Comparison of ENCODE assay signal across 24 cellular contexts in genomic region chr18:54100466-54100865, GRCh38.
DNase-seq lines count a peak whose midpoint lies in the region; ATAC-seq and TF ChIP-seq lines count a peak whose summit lies in the region.
"Had no signal": no experiment of that assay in that cellular context is flagged by ENCODE, and none has a peak within 500 bp of the region (broad histone marks: within the 10 kb centered on the region; RNA-seq: fewer than 3 reads in every experiment).

No MANE protein-coding gene starts in this region.

- no peak for TF ChIP-seq EP300 in gastroesophageal sphincter (IDR thresholded peaks at IDR 0.05)

- H3K27me3 Mint-ChIP-seq in glutamatergic neuron (ENCODE audit: unreplicated experiment): peaks cover 4% of the 10 kb centered on the region

- ATAC-seq in gastroesophageal sphincter: no peak
- ATAC-seq: A549, GM12878 had no signal

- no peaks in the 10 kb centered on the region for H3K9me3 Mint-ChIP-seq in glutamatergic neuron (ENCODE audit: unreplicated experiment)

- 95 to 100% methylated on average over 1 to 2 of the region's 2 CpGs for WGBS in gastroesophageal sphincter (ENCODE audit: low coverage in 1 of 2), 2 donors

- H3K27ac ChIP-seq in dorsolateral prefrontal cortex (no peak overlapping the region), gastroesophageal sphincter (no peak overlapping the region)
- H3K27ac ChIP-seq: 22Rv1, A549, BLaER1 had no signal

- H3K4me1 ChIP-seq in gastroesophageal sphincter: no peaks in the 10 kb centered on the region
- H3K4me1 ChIP-seq: A549, BE2C, BLaER1 had no signal

- no peaks in the 10 kb centered on the region for H3K4me1 Mint-ChIP-seq in glutamatergic neuron (ENCODE audit: low read depth, unreplicated experiment)
- H3K4me1 Mint-ChIP-seq: CD14-positive monocyte; CD4-positive, alpha-beta memory T cell; CD4-positive, CD25-positive, alpha-beta regulatory T cell; CD8-positive, alpha-beta memory T cell had no signal

- no peaks in the 10 kb centered on the region for H3K9me3 ChIP-seq in gastroesophageal sphincter
- H3K9me3 ChIP-seq: A549, BE2C had no signal

- peaks cover 5% of the 10 kb centered on the region for H3K36me3 Mint-ChIP-seq in glutamatergic neuron (ENCODE audit: unreplicated experiment)
- H3K36me3 Mint-ChIP-seq: CD14-positive monocyte had no signal

- H3K4me3 ChIP-seq in AG10803 (ENCODE audit: low read length): no peak overlapping the region
- H3K4me3 ChIP-seq in fibroblast of mammary gland (ENCODE audit: control insufficient read depth, low read depth, low read length): no peak overlapping the region
- no peak overlapping the region for H3K4me3 ChIP-seq in dorsolateral prefrontal cortex
- no peak overlapping the region for H3K4me3 ChIP-seq in gastroesophageal sphincter
- H3K4me3 ChIP-seq: A549, BLaER1, GM12878 had no signal

- intact Hi-C loops in dorsolateral prefrontal cortex (cut with DNase I): no loop called here

- no peaks in the 10 kb centered on the region for H3K36me3 ChIP-seq in gastroesophageal sphincter
- H3K36me3 ChIP-seq: BE2C, BLaER1 had no signal

- DNase-seq in DMS 273 (lab: John Stamatoyannopoulos, UW; ENCODE audit: unreplicated experiment) (peak; percentile 40), DMS 273 treated with DMSO at 0.1 percent for 48 hours (lab: John Stamatoyannopoulos, UW) (no peak), AG10803 (ENCODE audit: low read depth) (peak; percentile 36), fibroblast of mammary gland (ENCODE audit: low read depth) (peak; percentile 47), glutamatergic neuron (no peak), dorsolateral prefrontal cortex (no peak), midbrain (lab: John Stamatoyannopoulos, UW) (no peak)
- DNase-seq: BE2C; C1 segment of cervical spinal cord; CD4-positive, alpha-beta memory T cell; CD4-positive, CD25-positive, alpha-beta regulatory T cell; CD8-positive, alpha-beta memory T cell; COR-L47; DMS153; DMS79; DND-41; EL; GDM1 had no signal

- no peak overlapping the region for H3K4me3 Mint-ChIP-seq in glutamatergic neuron (ENCODE audit: unreplicated experiment)
- H3K4me3 Mint-ChIP-seq: CD4-positive, alpha-beta memory T cell; CD4-positive, CD25-positive, alpha-beta regulatory T cell; CD8-positive, alpha-beta memory T cell had no signal

- TF ChIP-seq POLR2A in gastroesophageal sphincter (IDR thresholded peaks at IDR 0.05): no peak

- TF ChIP-seq CTCF in AG10803 (conservative IDR thresholded peaks at IDR 0.05; ENCODE audit: low read length) (no peak), fibroblast of mammary gland (conservative IDR thresholded peaks at IDR 0.05; ENCODE audit: control insufficient read depth, insufficient read depth, low read depth, low read length) (no peak), glutamatergic neuron (IDR thresholded peaks at IDR 0.05; ENCODE audit: partially characterized antibody, unreplicated experiment) (no peak), dorsolateral prefrontal cortex (IDR thresholded peaks at IDR 0.05 in 54 of 56, conservative IDR thresholded peaks at IDR 0.05 in 2 of 56; ENCODE audit: low read depth in 1 of 56, partially characterized antibody in 56 of 56) (no peak), gastroesophageal sphincter (IDR thresholded peaks at IDR 0.05) (no peak)

- H3K27me3 ChIP-seq in dorsolateral prefrontal cortex (no peaks in the 10 kb centered on the region), gastroesophageal sphincter (no peaks in the 10 kb centered on the region)
- H3K27me3 ChIP-seq: BE2C, BLaER1 had no signal

- H3K27ac Mint-ChIP-seq in glutamatergic neuron (ENCODE audit: unreplicated experiment): peak overlapping the region; percentile 28
- H3K27ac Mint-ChIP-seq: CD14-positive monocyte; CD4-positive, alpha-beta memory T cell; CD4-positive, CD25-positive, alpha-beta regulatory T cell; CD8-positive, alpha-beta memory T cell had no signal

Comparison
In these comparisons a context has a peak if more than half of its experiments do, and no peak if none do; other contexts are left out.
1. DNase-seq: peak in DMS 273 (single experiment), AG10803 (single experiment) and fibroblast of mammary gland (single experiment); none in DMS 273 treated with DMSO at 0.1 percent for 48 hours (single experiment), glutamatergic neuron (single experiment), dorsolateral prefrontal cortex (0 of 10) and midbrain (single experiment).